Comparison of ENCODE assay signal across 27 cellular contexts in genomic region chr14:69882086-69882864, GRCh38. TPM values are rescaled to one million over a fixed set of nuclear protein-coding genes. Genes with fewer than 3 reads are reported as not detected.
A peak's percentile ranks its signal among the peaks of the same experiment; 100 is the strongest.
DNase-seq lines count a peak whose midpoint lies in the region; ATAC-seq and TF ChIP-seq lines count a peak whose summit lies in the region.
"Had no signal": no experiment of that assay in that cellular context is flagged by ENCODE, and none has a peak within 500 bp of the region (broad histone marks: within the 10 kb centered on the region; RNA-seq: fewer than 3 reads in every experiment).

No MANE protein-coding gene starts in this region.

- peaks cover 12% of the 10 kb centered on the region for H3K4me1 ChIP-seq in GM23338 (ENCODE audit: insufficient read depth)
- peaks cover 23% of the 10 kb centered on the region for H3K4me1 ChIP-seq in foreskin keratinocyte
- H3K4me1 ChIP-seq in uterus: no peaks in the 10 kb centered on the region

- CTCF ChIA-PET in activated naive CD4-positive, alpha-beta T cell treated with anti-CD3 and anti-CD28 coated beads, Interleukin-2, amount 10 ng/mL, durations not matched to agents 7 days and 5 days (lab: Charles Lee): no interaction called here

- H3K36me3 Mint-ChIP-seq in GM23338 (ENCODE audit: low read depth): no peaks in the 10 kb centered on the region
- H3K36me3 Mint-ChIP-seq in activated naive CD4-positive, alpha-beta T cell treated with anti-CD3 and anti-CD28 coated beads, Interleukin-2, amount 10 ng/mL, durations not matched to agents 7 days and 5 days: no peaks in the 10 kb centered on the region
- H3K36me3 Mint-ChIP-seq: naive B cell, WTC11 had no signal

- H3K4me1 Mint-ChIP-seq in GM23338: peaks cover 20% of the 10 kb centered on the region
- no peaks in the 10 kb centered on the region for H3K4me1 Mint-ChIP-seq in activated naive CD4-positive, alpha-beta T cell treated with anti-CD3 and anti-CD28 coated beads, Interleukin-2, amount 10 ng/mL, durations not matched to agents 7 days and 5 days

- no peaks in the 10 kb centered on the region for H4K20me1 ChIP-seq in GM23338 (replicated peaks; ENCODE audit: insufficient read depth)

- no peak overlapping the region for H3K27ac Mint-ChIP-seq in GM23338
- H3K27ac Mint-ChIP-seq in activated naive CD4-positive, alpha-beta T cell treated with anti-CD3 and anti-CD28 coated beads, Interleukin-2, amount 10 ng/mL, durations not matched to agents 7 days and 5 days: no peak overlapping the region
- H3K27ac Mint-ChIP-seq: T-helper 2 cell treated with Interferon-gamma antibody and Interleukin-4, amounts not matched to agents 5 μg/mL and 100 μg/mL, for 36 hours; WTC11 had no signal

- no peak overlapping the region for H3K4me3 ChIP-seq in GM23338
- H3K4me3 ChIP-seq in uterus: no peak overlapping the region
- H3K4me3 ChIP-seq: coronary artery, GM12878, suprapubic skin, vagina had no signal

- no peak overlapping the region for H2AFZ ChIP-seq in GM23338

- H3K36me3 ChIP-seq in GM23338 (ENCODE audit: insufficient read depth) (no peaks in the 10 kb centered on the region), uterus (no peaks in the 10 kb centered on the region)
- H3K36me3 ChIP-seq: suprapubic skin, vagina had no signal

- TF ChIP-seq CTCF in GM23338 (conservative IDR thresholded peaks at IDR 0.05; ENCODE audit: low read depth in 2 of 2) (no peak), foreskin keratinocyte (conservative IDR thresholded peaks at IDR 0.05) (no peak), uterus (IDR thresholded peaks at IDR 0.05) (no peak)

- peak; percentile 11 for DNase-seq in GM23338 (ENCODE audit: low spot score)
- peak; percentile 97 to 99 for DNase-seq in NCI-H524 (lab: John Stamatoyannopoulos, UW)
- DNase-seq in foreskin keratinocyte: no peak
- DNase-seq in retina: peak; percentile 50
- DNase-seq in H4 (ENCODE audit: low spot score): no peak
- DNase-seq in uterus: no peak
- no peak for DNase-seq in activated naive CD4-positive, alpha-beta T cell treated with anti-CD3 and anti-CD28 coated beads, Interleukin-2, amount 10 ng/mL, durations not matched to agents 7 days and 5 days
- DNase-seq: activated CD4-positive, alpha-beta T cell treated with anti-CD3 and anti-CD28 coated beads, Interleukin-2, amount 50 U/mL, for 4 hours; activated CD8-positive, alpha-beta memory T cell treated with anti-CD3 and anti-CD28 coated beads, Interleukin-2, amount 50 U/mL, for 48 hours; AML-193; DND-41; Kasumi-1; mesendoderm; naive B cell; NCI-H1048; NCI-H1930; NCI-H446 treated with DMSO at 0.1 percent for 48 hours; posterior cingulate gyrus; stimulated activated CD4-positive, alpha-beta T cell treated with anti-CD3 and anti-CD28 coated beads, Interleukin-1b, Interleukin-23, amount 100 ng/mL, for 48 hours had no signal

- no peaks in the 10 kb centered on the region for H3K9me3 Mint-ChIP-seq in GM23338
- no peaks in the 10 kb centered on the region for H3K9me3 Mint-ChIP-seq in activated naive CD4-positive, alpha-beta T cell treated with anti-CD3 and anti-CD28 coated beads, Interleukin-2, amount 10 ng/mL, durations not matched to agents 7 days and 5 days
- H3K9me3 Mint-ChIP-seq: T-helper 2 cell treated with Interferon-gamma antibody and Interleukin-4, amounts not matched to agents 5 μg/mL and 100 μg/mL, for 36 hours; WTC11 had no signal

- H3K27me3 ChIP-seq in GM23338 (ENCODE audit: insufficient read depth): peaks cover 32% of the 10 kb centered on the region
- no peaks in the 10 kb centered on the region for H3K27me3 ChIP-seq in foreskin keratinocyte
- H3K27me3 ChIP-seq in uterus: no peaks in the 10 kb centered on the region
- H3K27me3 ChIP-seq: vagina had no signal

- intact Hi-C loops in uterus (cut with DNase I; ENCODE audit: low total_unique reads): no loop called here

- TF ChIP-seq POLR2A in uterus (IDR thresholded peaks at IDR 0.05): no peak

- ATAC-seq in GM23338 (no peak), foreskin keratinocyte (no peak)
- ATAC-seq: GM12878, left lobe of liver, WTC11 had no signal

- peaks cover 31% of the 10 kb centered on the region for H3K27me3 Mint-ChIP-seq in GM23338 (ENCODE audit: insufficient read depth, low read depth, poor library complexity)
- peaks cover 56% of the 10 kb centered on the region for H3K27me3 Mint-ChIP-seq in activated naive CD4-positive, alpha-beta T cell treated with anti-CD3 and anti-CD28 coated beads, Interleukin-2, amount 10 ng/mL, durations not matched to agents 7 days and 5 days

- H3K9me3 ChIP-seq in uterus: no peaks in the 10 kb centered on the region
- H3K9me3 ChIP-seq: suprapubic skin, vagina had no signal

- H3K4me3 Mint-ChIP-seq in GM23338: no peak overlapping the region
- no peak overlapping the region for H3K4me3 Mint-ChIP-seq in activated naive CD4-positive, alpha-beta T cell treated with anti-CD3 and anti-CD28 coated beads, Interleukin-2, amount 10 ng/mL, durations not matched to agents 7 days and 5 days
- H3K4me3 Mint-ChIP-seq: naive B cell; T-helper 2 cell treated with Interferon-gamma antibody and Interleukin-4, amounts not matched to agents 5 μg/mL and 100 μg/mL, for 36 hours; WTC11 had no signal

- H3K4me2 ChIP-seq in GM23338: no peak overlapping the region

- H3K27ac ChIP-seq in GM23338 (ENCODE audit: low read depth): no peak overlapping the region
- peak overlapping the region; percentile 43 for H3K27ac ChIP-seq in foreskin keratinocyte
- no peak overlapping the region for H3K27ac ChIP-seq in uterus
- H3K27ac ChIP-seq: coronary artery, RWPE1, suprapubic skin, vagina had no signal

- H3K9me2 ChIP-seq in GM23338 (ENCODE audit: insufficient read depth): no peaks in the 10 kb centered on the region

- 0 out of 2 replicates have a peak, but pooled peaks cover 4% of the 10 kb centered on the region for H3F3A ChIP-seq in GM23338 (replicated peaks; ENCODE audit: low read depth)

- no peaks in the 10 kb centered on the region for H3K79me2 ChIP-seq in GM23338 (replicated peaks; ENCODE audit: insufficient read depth)

TF ChIP-seq in GM23338, 12 proteins besides CTCF, POLR2A, EP300 and RAD21 (continues in another document):
- TF ChIP-seq EZH2phosphoT487 (IDR thresholded peaks at IDR 0.05; ENCODE audit: unreplicated experiment) (no peak), ZNF462 (CRISPR knock-in tag; IDR thresholded peaks at IDR 0.05) (no peak), NANOG (IDR thresholded peaks at IDR 0.05; ENCODE audit: borderline replicate concordance) (no peak)

RNA-seq across cellular contexts. Expression of gene SMOC1, which starts 3.1 kb away (rescaled TPM):
- 1.0 and 1.6 TPM in 2 replicates for total RNA-seq in GM23338 (2014; rRNA removed; shearing (Covaris generic))
- polyA plus RNA-seq in GM23338 (2016; fragmentation: Nextera tagmentation; extraction: Ambion mirVana) (0.38 and 0.79 TPM in 2 replicates), foreskin keratinocyte (27.2 and 54.2 TPM in 2 replicates)
- total RNA-seq in foreskin keratinocyte (23.1 and 49.3 TPM in 2 replicates), uterus (1 to 10 TPM in 2 of 4 donors, under 1 TPM in 1, not detected in 1; 0.59 to 2.1 (median 2.0) TPM)
- 0.12 TPM in 1 of 2 replicates, not detected in the other for total RNA-seq in H4 (2014; rRNA removed; shearing (Covaris generic))

Comparison
In these comparisons a context has a peak if more than half of its experiments do, and no peak if none do; other contexts are left out.
1. DNase-seq: peak in GM23338 (single experiment), NCI-H524 (2 of 2) and retina (single experiment); none in foreskin keratinocyte (0 of 2), H4 (single experiment), uterus (0 of 2) and activated naive CD4-positive, alpha-beta T cell treated with anti-CD3 and anti-CD28 coated beads, Interleukin-2, amount 10 ng/mL, durations not matched to agents 7 days and 5 days (single experiment).